8 cellular contexts compared by ENCODE assay signal in genomic region chr19:1253514-1254080, GRCh38.
DNase-seq lines count a peak whose midpoint lies in the region; ATAC-seq and TF ChIP-seq lines count a peak whose summit lies in the region.

No MANE protein-coding gene starts in this region.

- no peak for TF ChIP-seq CTCF in cardiac fibroblast (IDR thresholded peaks at IDR 0.05; ENCODE audit: low read depth, low read length)

- H3K4me3 ChIP-seq in cardiac fibroblast (replicated peaks in 1 of 2; ENCODE audit: low read depth in 2 of 2, low read length in 2 of 2) (peak overlapping the region; percentile 67 to 81), mucosa of stomach (ENCODE audit: low read length) (no peak overlapping the region)

- no peaks in the 10 kb centered on the region for H3K9me3 Mint-ChIP-seq in stimulated activated naive CD8-positive, alpha-beta T cell treated with anti-CD3 and anti-CD28 coated beads, Interleukin-15, Interleukin-2, amounts not matched to agents 100 ng/mL and 50 ng/mL, for 24 hours

- H3K27me3 ChIP-seq in mucosa of stomach (ENCODE audit: control insufficient read depth, insufficient read depth, low read length), result no peaks in the 10 kb centered on the region

- no peaks in the 10 kb centered on the region for H3K27me3 Mint-ChIP-seq in stimulated activated naive CD8-positive, alpha-beta T cell treated with anti-CD3 and anti-CD28 coated beads, Interleukin-15, Interleukin-2, amounts not matched to agents 100 ng/mL and 50 ng/mL, for 24 hours

- peaks cover 34% of the 10 kb centered on the region for H3K4me1 Mint-ChIP-seq in stimulated activated naive CD8-positive, alpha-beta T cell treated with anti-CD3 and anti-CD28 coated beads, Interleukin-15, Interleukin-2, amounts not matched to agents 100 ng/mL and 50 ng/mL, for 24 hours (ENCODE audit: low read depth)

- H3K36me3 Mint-ChIP-seq in stimulated activated naive CD8-positive, alpha-beta T cell treated with anti-CD3 and anti-CD28 coated beads, Interleukin-15, Interleukin-2, amounts not matched to agents 100 ng/mL and 50 ng/mL, for 24 hours (ENCODE audit: low read depth), result peaks cover 39% of the 10 kb centered on the region

- H3K4me3 Mint-ChIP-seq in stimulated activated naive CD8-positive, alpha-beta T cell treated with anti-CD3 and anti-CD28 coated beads, Interleukin-15, Interleukin-2, amounts not matched to agents 100 ng/mL and 50 ng/mL, for 24 hours, result peak overlapping the region; percentile 73

- H3K4me1 ChIP-seq in mucosa of stomach (ENCODE audit: control insufficient read depth, insufficient read depth, low read length), result peaks cover 42% of the 10 kb centered on the region

- H3K9ac ChIP-seq in mucosa of stomach (ENCODE audit: low read length), result peak overlapping the region; percentile 90

- no peak for DNase-seq in stimulated activated naive CD8-positive, alpha-beta T cell treated with anti-CD3 and anti-CD28 coated beads, Interleukin-15, Interleukin-2, amounts not matched to agents 100 U/mL and 50 U/mL, for 24 hours
- DNase-seq in cardiac fibroblast (ENCODE audit: low read depth in 2 of 2) (no peak), dedifferentiated amniotic fluid mesenchymal stem cell (ENCODE audit: extremely low spot score) (no peak), NCI-H748 treated with DMSO at 0.1 percent for 48 hours (lab: John Stamatoyannopoulos, UW) (no peak), NCI-H526 treated with DMSO at 0.1 percent for 48 hours (lab: John Stamatoyannopoulos, UW) (no peak)

- no peaks in the 10 kb centered on the region for H3K9me3 ChIP-seq in mucosa of stomach (ENCODE audit: control insufficient read depth, low read length)

- H3K36me3 ChIP-seq in mucosa of stomach (ENCODE audit: control insufficient read depth, insufficient read depth, low read length), result peaks cover 40% of the 10 kb centered on the region

- peak overlapping the region; percentile 87 for H3K27ac Mint-ChIP-seq in stimulated activated naive CD8-positive, alpha-beta T cell treated with anti-CD3 and anti-CD28 coated beads, Interleukin-15, Interleukin-2, amounts not matched to agents 100 ng/mL and 50 ng/mL, for 24 hours

- ATAC-seq in stimulated activated naive CD8-positive, alpha-beta T cell treated with anti-CD3 and anti-CD28 coated beads, Interleukin-15, Interleukin-2, amounts not matched to agents 100 U/mL and 50 U/mL, for 24 hours, result no peak
- no peak for ATAC-seq in GM19023 (IDR thresholded peaks at IDR 0.05; ENCODE audit: unreplicated experiment)
